Comparison of ENCODE assay signal across 12 cellular contexts in the genomic region with DNA sequence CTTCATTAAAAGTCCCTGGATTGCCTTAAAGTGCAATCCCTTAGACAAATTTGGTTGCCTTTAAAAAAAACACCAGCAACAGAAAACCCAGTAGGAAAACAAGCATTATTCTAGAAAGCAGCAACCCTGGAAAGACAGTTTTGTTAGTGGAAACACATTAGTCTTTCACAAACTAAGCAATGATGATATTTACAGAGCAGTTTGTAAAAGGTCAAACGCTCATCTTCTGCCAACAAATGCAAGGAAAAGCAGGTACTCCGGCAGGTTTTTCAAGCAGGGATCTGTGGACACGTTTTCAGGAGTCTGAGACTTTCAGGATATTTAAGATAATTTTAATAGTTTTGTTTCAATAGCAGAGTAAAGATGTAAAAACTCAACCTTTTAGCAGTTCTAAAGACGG.
DNase-seq lines count a peak whose midpoint lies in the region; ATAC-seq and TF ChIP-seq lines count a peak whose summit lies in the region.
"Had no signal": no experiment of that assay in that cellular context is flagged by ENCODE, and none has a peak within 500 bp of the region (broad histone marks: within the 10 kb centered on the region; RNA-seq: fewer than 3 reads in every experiment).

No MANE protein-coding gene starts in this region.

- H3K36me3 ChIP-seq in Loucy (ENCODE audit: insufficient read depth, low read length): no peaks in the 10 kb centered on the region
- no peaks in the 10 kb centered on the region for H3K36me3 ChIP-seq in OCI-LY3 (replicated peaks; ENCODE audit: low read depth, low read length)
- no peaks in the 10 kb centered on the region for H3K36me3 ChIP-seq in mesendoderm (ENCODE audit: control insufficient read depth, insufficient read depth, low read length)
- H3K36me3 ChIP-seq: BLaER1 treated with 17β-estradiol and CSF1 and Interleukin-3, amounts not matched to agents 10 nM and 100 nM had no signal

- ATAC-seq in HG03039 (IDR thresholded peaks at IDR 0.05; ENCODE audit: unreplicated experiment): no peak
- no peak for ATAC-seq in HG02973 (IDR thresholded peaks at IDR 0.05; ENCODE audit: unreplicated experiment)

- H3K27ac Mint-ChIP-seq in mesothelial cell of epicardium: no peak overlapping the region
- H3K27ac Mint-ChIP-seq: CD4-positive, CD25-positive, alpha-beta regulatory T cell had no signal

- no CpG with 5 or more reads among the region's 4 CpGs for WGBS in mesendoderm (ENCODE audit: extremely low coverage, insufficient coverage, low lambda C conversion rate)

- no peak overlapping the region for H3K4ac ChIP-seq in mesendoderm (ENCODE audit: low read depth, low read length)

- no peaks in the 10 kb centered on the region for H3K9me3 Mint-ChIP-seq in mesothelial cell of epicardium

- no peaks in the 10 kb centered on the region for H3K9me2 ChIP-seq in Loucy (replicated peaks; ENCODE audit: low read depth, low read length)

- H2BK120ac ChIP-seq in mesendoderm (ENCODE audit: low read depth, low read length): peak overlapping the region; percentile 45

- no peaks in the 10 kb centered on the region for H3K36me3 Mint-ChIP-seq in mesothelial cell of epicardium
- H3K36me3 Mint-ChIP-seq: CD4-positive, CD25-positive, alpha-beta regulatory T cell had no signal

- DNase-seq in NCI-H510A treated with DMSO at 0.1 percent for 48 hours (lab: John Stamatoyannopoulos, UW) (peak; percentile 19), NCI-H510A (lab: John Stamatoyannopoulos, UW) (no peak), mesendoderm (no peak), mesothelial cell of epicardium (ENCODE audit: low spot score in 2 of 2, unreplicated experiment in 2 of 2) (no peak)
- DNase-seq: 8988T, ACHN had no signal

- H4K5ac ChIP-seq in mesendoderm (ENCODE audit: low read length): no peak overlapping the region

- no peak overlapping the region for H2BK15ac ChIP-seq in mesendoderm (replicated peaks; ENCODE audit: low read depth)

- H3K79me2 ChIP-seq in Loucy (ENCODE audit: insufficient read depth, low read length) (no peaks in the 10 kb centered on the region), OCI-LY3 (ENCODE audit: low read length) (no peaks in the 10 kb centered on the region), mesendoderm (ENCODE audit: control insufficient read depth, insufficient read depth, low read length) (no peaks in the 10 kb centered on the region)

- H3K4me1 ChIP-seq in Loucy (ENCODE audit: insufficient read depth, low read length, poor library complexity, severe bottlenecking): no peaks in the 10 kb centered on the region
- no peaks in the 10 kb centered on the region for H3K4me1 ChIP-seq in OCI-LY3 (ENCODE audit: low read length)
- H3K4me1 ChIP-seq in mesendoderm (ENCODE audit: control insufficient read depth, low read depth, low read length): peaks cover under 1% of the 10 kb centered on the region
- H3K4me1 ChIP-seq: BLaER1 treated with 17β-estradiol and CSF1 and Interleukin-3, amounts not matched to agents 10 nM and 100 nM had no signal

- H2AFZ ChIP-seq in Loucy (ENCODE audit: low read length) (peak overlapping the region; percentile 70), OCI-LY3 (ENCODE audit: low read depth, low read length) (peak overlapping the region; percentile 8; the same call in 1 of the 2 replicates)

- no peak overlapping the region for H3K23ac ChIP-seq in mesendoderm (ENCODE audit: low read length)

- peaks cover 1% of the 10 kb centered on the region for H3K4me1 Mint-ChIP-seq in mesothelial cell of epicardium

- H2AK5ac ChIP-seq in mesendoderm (ENCODE audit: low read length): no peak overlapping the region

- peaks cover 30% of the 10 kb centered on the region for H3K27me3 Mint-ChIP-seq in mesothelial cell of epicardium (ENCODE audit: low read depth)

- no peak overlapping the region for H3K4me3 Mint-ChIP-seq in mesothelial cell of epicardium
- H3K4me3 Mint-ChIP-seq: CD4-positive, CD25-positive, alpha-beta regulatory T cell had no signal

- no peak overlapping the region for H3K56ac ChIP-seq in mesendoderm (ENCODE audit: low read length)

- H3K9me3 ChIP-seq in Loucy (ENCODE audit: insufficient read depth, low read depth, low read length) (no peaks in the 10 kb centered on the region), OCI-LY3 (ENCODE audit: insufficient read depth, low read length) (no peaks in the 10 kb centered on the region)
- H3K9me3 ChIP-seq: BLaER1 treated with 17β-estradiol and CSF1 and Interleukin-3, amounts not matched to agents 10 nM and 100 nM had no signal

- no peak overlapping the region for H4K8ac ChIP-seq in mesendoderm (ENCODE audit: low read depth, low read length)

- H3K4me2 ChIP-seq in Loucy (ENCODE audit: low read depth, low read length, poor library complexity, severe bottlenecking) (no peak overlapping the region), OCI-LY3 (ENCODE audit: low read length) (peak overlapping the region; percentile 54), mesendoderm (ENCODE audit: low read length) (no peak overlapping the region)
- H3K4me2 ChIP-seq: BLaER1 treated with 17β-estradiol and CSF1 and Interleukin-3, amounts not matched to agents 10 nM and 100 nM had no signal

- no peaks in the 10 kb centered on the region for H3K27me3 ChIP-seq in Loucy (ENCODE audit: insufficient read depth, low read length, poor library complexity, severe bottlenecking)
- peaks cover 25% of the 10 kb centered on the region for H3K27me3 ChIP-seq in OCI-LY3 (ENCODE audit: low read depth, low read length)
- no peaks in the 10 kb centered on the region for H3K27me3 ChIP-seq in mesendoderm (ENCODE audit: insufficient read depth, low read length, poor library complexity)
- H3K27me3 ChIP-seq: BLaER1 treated with 17β-estradiol and CSF1 and Interleukin-3, amounts not matched to agents 10 nM and 100 nM had no signal

- TF ChIP-seq CTCF in Loucy (conservative IDR thresholded peaks at IDR 0.05; ENCODE audit: low read length): no peak
- TF ChIP-seq CTCF in OCI-LY3 (IDR thresholded peaks at IDR 0.05; ENCODE audit: low read depth, low read length): no peak
- TF ChIP-seq CTCF in mesothelial cell of epicardium (IDR thresholded peaks at IDR 0.05; ENCODE audit: unreplicated experiment): no peak

- no peak overlapping the region for H2BK5ac ChIP-seq in mesendoderm (ENCODE audit: low read length)

- H3K4me3 ChIP-seq in Loucy (ENCODE audit: low read length, poor library complexity, severe bottlenecking) (no peak overlapping the region), OCI-LY3 (ENCODE audit: low read length) (peak overlapping the region; percentile 27; the same call in 1 of the 2 replicates), mesendoderm (ENCODE audit: low read length) (no peak overlapping the region)
- H3K4me3 ChIP-seq: BLaER1 treated with 17β-estradiol and CSF1 and Interleukin-3, amounts not matched to agents 10 nM and 100 nM had no signal

- H4K20me1 ChIP-seq in Loucy (ENCODE audit: insufficient read depth, low read length, poor library complexity, severe bottlenecking): no peaks in the 10 kb centered on the region
- H4K20me1 ChIP-seq in OCI-LY3 (ENCODE audit: insufficient read depth, low read length): no peaks in the 10 kb centered on the region
- H4K20me1 ChIP-seq: BLaER1 treated with 17β-estradiol and CSF1 and Interleukin-3, amounts not matched to agents 10 nM and 100 nM had no signal

- H3K9ac ChIP-seq in Loucy (ENCODE audit: low read depth, low read length, poor library complexity, severe bottlenecking): no peak overlapping the region
- no peak overlapping the region for H3K9ac ChIP-seq in OCI-LY3 (ENCODE audit: low read length)
- H3K9ac ChIP-seq in mesendoderm (ENCODE audit: low read length): no peak overlapping the region
- H3K9ac ChIP-seq: BLaER1 treated with 17β-estradiol and CSF1 and Interleukin-3, amounts not matched to agents 10 nM and 100 nM had no signal

- no peak overlapping the region for H3K18ac ChIP-seq in mesendoderm (ENCODE audit: low read length)

- H3F3A ChIP-seq in Loucy (ENCODE audit: low read depth): no peaks in the 10 kb centered on the region

- H3K27ac ChIP-seq in OCI-LY3 (ENCODE audit: low read length) (no peak overlapping the region), mesendoderm (ENCODE audit: low read depth, low read length) (no peak overlapping the region)
- H3K27ac ChIP-seq: BLaER1 treated with 17β-estradiol and CSF1 and Interleukin-3, amounts not matched to agents 10 nM and 100 nM had no signal

- no peaks in the 10 kb centered on the region for H3K79me1 ChIP-seq in mesendoderm (ENCODE audit: low read length)
